ENCODE assay signal across 1 cellular context in genomic region chr11:821513-822371, GRCh38.
TF ChIP-seq lines count a peak whose summit lies in the region.

No MANE protein-coding gene starts in this region.

TF ChIP-seq in H1, 55 proteins besides CTCF, POLR2A, EP300 and RAD21:
- TF ChIP-seq USF2 (IDR thresholded peaks at IDR 0.05; ENCODE audit: low read length) (no peak), BCL11A (IDR thresholded peaks at IDR 0.05; ENCODE audit: low read depth in 2 of 2, low read length in 2 of 2) (no peak), PHF8 (conservative IDR thresholded peaks at IDR 0.05; ENCODE audit: low read depth, low read length) (no peak)
